ENCODE assay signal across 25 cellular contexts in genomic region chr6:140833396-140833795, GRCh38.
DNase-seq lines count a peak whose midpoint lies in the region; ATAC-seq, FAIRE-seq and TF ChIP-seq lines count a peak whose summit lies in the region.
"Had no signal": no experiment of that assay in that cellular context is flagged by ENCODE, and none has a peak within 500 bp of the region (broad histone marks: within the 10 kb centered on the region; RNA-seq: fewer than 3 reads in every experiment).

No MANE protein-coding gene starts in this region.

- ATAC-seq in right cardiac atrium (peak; percentile 52 to 54), sciatic nerve (peak; percentile 20)
- ATAC-seq: K562 had no signal

- H3K9me3 ChIP-seq in right cardiac atrium (ENCODE audit: control insufficient read depth, low read length) = no peaks in the 10 kb centered on the region
- H3K9me3 ChIP-seq: BLaER1, HAP-1, Peyer's patch, SK-N-SH had no signal

- DNase-seq in right cardiac atrium (no peak), cardiac septum (ENCODE audit: low spot score) (no peak), fibroblast of gingiva (ENCODE audit: low read depth) (peak; percentile 32), sciatic nerve (ENCODE audit: low spot score) (no peak), D721Med (ENCODE audit: insufficient read length, low spot score) (no peak), lower leg skin (ENCODE audit: low spot score in 2 of 2) (no peak), NCI-H510A (lab: John Stamatoyannopoulos, UW) (no peak), NCI-H1930 (lab: John Stamatoyannopoulos, UW) (no peak)
- DNase-seq: CD4-positive, CD25-positive, alpha-beta regulatory T cell; GOT3; HFFc6; Kasumi-1; NCI-H1105 treated with DMSO at 0.1 percent for 48 hours; NCI-H146; NCI-H2029; NCI-H2227 treated with DMSO at 0.1 percent for 48 hours; OCI-M1; Peyer's patch; SK-N-SH had no signal

- WGBS in right cardiac atrium = 37% methylated on average over 1 of the region's 1 CpG
- 57 to 64% methylated on average over 1 of the region's 1 CpG for WGBS in lower leg skin, 2 donors

- H3K27ac ChIP-seq in right cardiac atrium (ENCODE audit: low read length) = no peak overlapping the region
- H3K27ac ChIP-seq: BLaER1, Peyer's patch had no signal

- intact Hi-C loops in right cardiac atrium (cut with DNase I) = no loop called here
- intact Hi-C loops in cardiac septum (cut with DNase I) = no loop called here
- intact Hi-C loops in sciatic nerve (cut with DNase I) = no loop called here
- intact Hi-C loops in lower leg skin (cut with DNase I; ENCODE audit: low total_unique reads) = no loop called here

- FAIRE-seq in D721Med (lab: Jason Lieb, UNC) = no peak
- FAIRE-seq: A204.1, GM18507, HTR-8/SVneo, K562 had no signal

- TF ChIP-seq POLR2A in lower leg skin (IDR thresholded peaks at IDR 0.05) = no peak

- TF ChIP-seq CTCF in D721Med (IDR thresholded peaks at IDR 0.05; ENCODE audit: insufficient read depth, missing control alignments) = no peak
- TF ChIP-seq CTCF in lower leg skin (IDR thresholded peaks at IDR 0.05) = no peak

- H3K4me3 ChIP-seq in right cardiac atrium (ENCODE audit: low read length) = no peak overlapping the region
- H3K4me3 ChIP-seq in lower leg skin (ENCODE audit: low read depth, poor library complexity, severe bottlenecking) = no peak overlapping the region
- H3K4me3 ChIP-seq: BLaER1, HAP-1, K562, Peyer's patch had no signal

- H3K4me1 ChIP-seq in right cardiac atrium (ENCODE audit: control insufficient read depth, insufficient read depth, low read length) = no peaks in the 10 kb centered on the region
- H3K4me1 ChIP-seq: BLaER1, HAP-1, Peyer's patch had no signal

- no peaks in the 10 kb centered on the region for H3K27me3 ChIP-seq in right cardiac atrium (ENCODE audit: control insufficient read depth, insufficient read depth)
- H3K27me3 ChIP-seq: BLaER1, Peyer's patch had no signal
